8 cellular contexts compared by ENCODE assay signal in genomic region chr11:47254381-47254780, GRCh38. TPM values are rescaled to one million over a fixed set of nuclear protein-coding genes. Genes with fewer than 3 reads are reported as not detected.
A peak's percentile ranks its signal among the peaks of the same experiment; 100 is the strongest.
DNase-seq lines count a peak whose midpoint lies in the region; ATAC-seq and TF ChIP-seq lines count a peak whose summit lies in the region.

No MANE protein-coding gene starts in this region.

- WGBS in body of pancreas, 2 donors = 32 to 46% methylated on average over 3 of the region's 3 CpGs
- 68% methylated on average over 2 of the region's 3 CpGs for WGBS in hepatocyte (ENCODE audit: low lambda C conversion rate, missing lambda C conversion rate)

- POLR2A ChIA-PET in Caco-2 (lab: Charles Lee) = no interaction called here

- no peaks in the 10 kb centered on the region for H3K9me2 ChIP-seq in hepatocyte (replicated peaks; ENCODE audit: insufficient read depth)

- no peaks in the 10 kb centered on the region for H3K27me3 ChIP-seq in Caco-2 (replicated peaks; ENCODE audit: control insufficient read depth, insufficient read depth, low read length)
- H3K27me3 ChIP-seq in body of pancreas = no peaks in the 10 kb centered on the region
- no peaks in the 10 kb centered on the region for H3K27me3 ChIP-seq in hepatocyte
- H3K27me3 ChIP-seq in gastrocnemius medialis = no peaks in the 10 kb centered on the region
- H3K27me3 ChIP-seq in H7 (ENCODE audit: control insufficient read depth, insufficient read depth, low read length) = no peaks in the 10 kb centered on the region

- ATAC-seq in body of pancreas (no peak), gastrocnemius medialis (peak in 1 of 2 donors; percentile 8), HG03439 (IDR thresholded peaks at IDR 0.05; ENCODE audit: unreplicated experiment) (no peak), GM21576 (IDR thresholded peaks at IDR 0.05; ENCODE audit: unreplicated experiment) (no peak)

- H3K4me1 Mint-ChIP-seq in Caco-2 (ENCODE audit: low read depth, unreplicated experiment) = peaks cover 48% of the 10 kb centered on the region

- H3K36me3 ChIP-seq in Caco-2 (ENCODE audit: control insufficient read depth, insufficient read depth, low read length) (peaks cover 1% of the 10 kb centered on the region), body of pancreas (replicated peaks in 1 of 2; ENCODE audit: insufficient read depth in 1 of 2, low read depth in 2 of 2) (no peaks in the 10 kb centered on the region), hepatocyte (replicated peaks; ENCODE audit: insufficient read depth, low read depth) (no peaks in the 10 kb centered on the region), gastrocnemius medialis (no peaks in the 10 kb centered on the region), H7 (replicated peaks; ENCODE audit: control insufficient read depth, insufficient read depth, low read length) (no peaks in the 10 kb centered on the region; the same call in 1 of the 2 replicates)

- H3K4me2 ChIP-seq in hepatocyte = peak overlapping the region; percentile 70

- peaks cover 49% of the 10 kb centered on the region for H3K4me1 ChIP-seq in Caco-2
- H3K4me1 ChIP-seq in body of pancreas = peaks cover 54% of the 10 kb centered on the region
- H3K4me1 ChIP-seq in hepatocyte (ENCODE audit: insufficient read depth) = peaks cover 44% of the 10 kb centered on the region
- H3K4me1 ChIP-seq in gastrocnemius medialis = peaks cover 56% of the 10 kb centered on the region in 2 donors

- H3K4me3 ChIP-seq in Caco-2 (ENCODE audit: low read depth, low read length) (no peak overlapping the region), body of pancreas (no peak overlapping the region), hepatocyte (no peak overlapping the region), gastrocnemius medialis (peak overlapping the region in 1 of 4 donors; percentile 1), H7 (ENCODE audit: insufficient read depth, low read depth, low read length) (no peak overlapping the region)

- CTCF ChIA-PET in Caco-2 (lab: Charles Lee) = no interaction called here

- peak overlapping the region; percentile 3 for H3K4me3 Mint-ChIP-seq in Caco-2 (ENCODE audit: unreplicated experiment)

- no peaks in the 10 kb centered on the region for H3K9me3 ChIP-seq in Caco-2
- H3K9me3 ChIP-seq in body of pancreas = no peaks in the 10 kb centered on the region
- H3K9me3 ChIP-seq in hepatocyte (ENCODE audit: low read depth) = no peaks in the 10 kb centered on the region
- H3K9me3 ChIP-seq in gastrocnemius medialis = no peaks in the 10 kb centered on the region

- H3K27me3 Mint-ChIP-seq in Caco-2 (ENCODE audit: insufficient read depth, unreplicated experiment) = no peaks in the 10 kb centered on the region

- H3K27ac ChIP-seq in body of pancreas (peak overlapping the region in 3 of 4 donors; percentile 55 to 74 (median 61)), hepatocyte (peak overlapping the region; percentile 93), gastrocnemius medialis (peak overlapping the region; percentile 75 to 81 (median 78))

- TF ChIP-seq CTCF in Caco-2 (IDR thresholded peaks at IDR 0.05; ENCODE audit: insufficient read depth in 1 of 2, low read depth in 1 of 2, low read length in 1 of 2, severe bottlenecking in 1 of 2, unreplicated experiment in 1 of 2) (no peak), body of pancreas (IDR thresholded peaks at IDR 0.05) (no peak), hepatocyte (IDR thresholded peaks at IDR 0.05; ENCODE audit: poor library complexity) (no peak), gastrocnemius medialis (IDR thresholded peaks at IDR 0.05 in 4 of 5, conservative IDR thresholded peaks at IDR 0.05 in 1 of 5) (no peak)

- peaks cover 6% of the 10 kb centered on the region for H3K79me2 ChIP-seq in hepatocyte

- TF ChIP-seq POLR2A in body of pancreas (IDR thresholded peaks at IDR 0.05) (peak in 1 of 3 donors; percentile 8), gastrocnemius medialis (IDR thresholded peaks at IDR 0.05) (no peak)

- peaks cover 14% of the 10 kb centered on the region for H3K36me3 Mint-ChIP-seq in Caco-2 (ENCODE audit: insufficient read depth, unreplicated experiment)

- H4K20me1 ChIP-seq in hepatocyte (ENCODE audit: insufficient read depth, poor library complexity, severe bottlenecking) = no peaks in the 10 kb centered on the region

- DNase-seq in Caco-2 (no peak), body of pancreas (peak in 1 of 4 donors; percentile 56), hepatocyte (ENCODE audit: low spot score) (no peak), gastrocnemius medialis (peak in 1 of 2 donors; percentile 45), H7 (no peak), NCI-H1092 treated with DMSO at 0.1 percent for 48 hours (lab: John Stamatoyannopoulos, UW) (no peak)

- in situ Hi-C loops in gastrocnemius medialis (cut with MboI; ENCODE audit: low sequenced_read_pairs in 4 of 4) = loop anchor here in 2 of 4 donors (5.0 to 10.0 kb wide), 2 partner anchors 72 to 100 kb away; partner anchors contain the start of gene MYBPC3 (in 1 of the 2)

- no TSS peak for BruUV-seq in Caco-2 (replicated peaks; lab: Mats Ljungman, UMichigan)

- H3K27ac Mint-ChIP-seq in Caco-2 (ENCODE audit: unreplicated experiment) = peak overlapping the region; percentile 38

- H2AFZ ChIP-seq in hepatocyte = peak overlapping the region; percentile 61

- no peaks in the 10 kb centered on the region for H3K9me3 Mint-ChIP-seq in Caco-2 (ENCODE audit: unreplicated experiment)

- intact Hi-C loops in Caco-2 (cut with micrococcal nuclease; ENCODE audit: unreplicated experiment) (no loop called here), body of pancreas (cut with DNase I) (no loop called here), gastrocnemius medialis (cut with DNase I; ENCODE audit: low total_unique reads) (no loop called here)

RNA-seq across cellular contexts. Expression of gene NR1H3, which starts 3.4 kb away (rescaled TPM):
- total RNA-seq in Caco-2 (2022) = 40.8 and 44.8 TPM in 2 replicates
- 10 to 100 TPM; 17.9 to 33.9 TPM for total RNA-seq in body of pancreas
- total RNA-seq in hepatocyte = 40.8 and 49.5 TPM in 2 replicates
- 41.5 and 43.1 TPM in 2 replicates for polyA plus RNA-seq in hepatocyte
- 10 to 100 TPM in 3 of 4 donors, 1 to 10 TPM in 1; 7.9 to 16.3 (median 12.1) TPM for total RNA-seq in gastrocnemius medialis
- 22.4 and 25.4 TPM in 2 replicates for total RNA-seq in H7 (2014; rRNA removed; shearing (Covaris generic))

RNA-seq across cellular contexts. Expression of gene ACP2, which starts 5.8 kb away (rescaled TPM):
- total RNA-seq in Caco-2 (2022) = 44.7 and 48.2 TPM in 2 replicates
- 10 to 100 TPM; 31.6 to 43.1 TPM for total RNA-seq in body of pancreas
- 31.5 and 40.3 TPM in 2 replicates for total RNA-seq in hepatocyte
- 26.5 and 29.6 TPM in 2 replicates for polyA plus RNA-seq in hepatocyte
- 10 to 100 TPM; 12.4 to 36.2 (median 27.9) TPM for total RNA-seq in gastrocnemius medialis
- 24.2 and 25.5 TPM in 2 replicates for total RNA-seq in H7 (2014; rRNA removed; shearing (Covaris generic))

RNA-seq across cellular contexts. Expression of gene MADD, which starts 15.6 kb away (rescaled TPM):
- total RNA-seq in Caco-2 (2022) (63.8 and 65.9 TPM in 2 replicates), body of pancreas (10 to 100 TPM; 22.8 to 41.2 TPM), hepatocyte (19.1 and 28.0 TPM in 2 replicates), gastrocnemius medialis (10 to 100 TPM; 39.4 to 47.9 (median 41.6) TPM)
- polyA plus RNA-seq in hepatocyte = 17.6 and 19.6 TPM in 2 replicates
- total RNA-seq in H7 (2014; rRNA removed; shearing (Covaris generic)) = 21.3 and 22.7 TPM in 2 replicates

RNA-seq across cellular contexts. Expression of gene DDB2, which starts 39.6 kb away (rescaled TPM):
- total RNA-seq in Caco-2 (2022) = 42.2 and 43.7 TPM in 2 replicates
- 10 to 100 TPM; 10.9 to 33.2 TPM for total RNA-seq in body of pancreas
- total RNA-seq in hepatocyte = 17.2 and 17.7 TPM in 2 replicates
- polyA plus RNA-seq in hepatocyte = 25.7 and 28.2 TPM in 2 replicates
- 10 to 100 TPM in 1 of 4 donors, 1 to 10 TPM in 3; 4.7 to 11.5 (median 7.1) TPM for total RNA-seq in gastrocnemius medialis
- 13.9 and 23.7 TPM in 2 replicates for total RNA-seq in H7 (2014; rRNA removed; shearing (Covaris generic))
